In genomic region chr10:103157246-103157645, GRCh38 we compare ENCODE assay signal across 24 cellular contexts.
"Had no signal": no experiment of that assay in that cellular context is flagged by ENCODE, and none has a peak within 500 bp of the region (broad histone marks: within the 10 kb centered on the region; RNA-seq: fewer than 3 reads in every experiment).

No MANE protein-coding gene starts in this region.

- ATAC-seq: activated CD8-positive, alpha-beta T cell treated with anti-CD3 and anti-CD28 coated beads for 36 hours; activated naive CD4-positive, alpha-beta T cell treated with anti-CD3 and anti-CD28 coated beads, Interleukin-2, amount 50 U/mL, for 72 hours; esophagus mucosa; heart right ventricle had no signal

- H3K4me3 ChIP-seq: coronary artery, dorsolateral prefrontal cortex, heart right ventricle had no signal

- DNase-seq: activated CD4-positive, alpha-beta T cell treated with anti-CD3 and anti-CD28 coated beads for 1 hour; activated CD4-positive, alpha-beta T cell treated with anti-CD3 and anti-CD28 coated beads for 4 hours; activated CD4-positive, alpha-beta T cell treated with anti-CD3 and anti-CD28 coated beads, Interleukin-2, amount 10 ng/mL, durations not matched to agents 7 days and 5 days; activated CD4-positive, alpha-beta T cell treated with anti-CD3 and anti-CD28 coated beads, Interleukin-2, amount 50 U/mL, for 4 hours; activated CD8-positive, alpha-beta memory T cell treated with anti-CD3 and anti-CD28 coated beads for 24 hours; activated CD8-positive, alpha-beta T cell treated with anti-CD3 and anti-CD28 coated beads for 36 hours; activated gamma-delta T cell; activated naive CD4-positive, alpha-beta T cell; activated naive CD4-positive, alpha-beta T cell treated with anti-CD3 and anti-CD28 coated beads, Interleukin-2, amount 10 ng/mL, durations not matched to agents 7 days and 5 days; activated naive CD8-positive, alpha-beta T cell treated with anti-CD3 and anti-CD28 coated beads, Interleukin-2, amount 10 ng/mL, durations not matched to agents 7 days and 5 days; activated T-cell treated with anti-CD3 and anti-CD28 coated beads, Interleukin-2, amount 50 U/mL, for 48 hours; anterior cingulate cortex; brain microvascular endothelial cell; dorsolateral prefrontal cortex; effector memory CD4-positive, alpha-beta T cell; endodermal cell; foreskin fibroblast; heart right ventricle; T-helper 2 cell had no signal

- H3K27ac Mint-ChIP-seq: activated CD4-positive, alpha-beta T cell treated with anti-CD3 and anti-CD28 coated beads, Interleukin-2, amount 10 ng/mL, durations not matched to agents 7 days and 5 days; activated CD8-positive, alpha-beta T cell treated with anti-CD3 and anti-CD28 coated beads for 36 hours; activated naive CD4-positive, alpha-beta T cell treated with anti-CD3 and anti-CD28 coated beads, Interleukin-2, amount 10 ng/mL, durations not matched to agents 7 days and 5 days; activated naive CD4-positive, alpha-beta T cell treated with anti-CD3 and anti-CD28 coated beads, Interleukin-2, amount 50 U/mL, for 72 hours; activated naive CD8-positive, alpha-beta T cell treated with anti-CD3 and anti-CD28 coated beads, Interleukin-2, amount 10 ng/mL, durations not matched to agents 7 days and 5 days; dendritic cell treated with granulocyte-macrophage colony-stimulating factor and Interleukin-4, amounts not matched to agents 40 ng/mL and 50 ng/mL, for 4 days; endodermal cell had no signal

- H3K9me3 Mint-ChIP-seq: activated CD4-positive, alpha-beta T cell treated with anti-CD3 and anti-CD28 coated beads, Interleukin-2, amount 10 ng/mL, durations not matched to agents 7 days and 5 days; activated CD8-positive, alpha-beta T cell treated with anti-CD3 and anti-CD28 coated beads for 36 hours; activated naive CD4-positive, alpha-beta T cell treated with anti-CD3 and anti-CD28 coated beads, Interleukin-2, amount 10 ng/mL, durations not matched to agents 7 days and 5 days; activated naive CD4-positive, alpha-beta T cell treated with anti-CD3 and anti-CD28 coated beads, Interleukin-2, amount 50 U/mL, for 72 hours; activated naive CD8-positive, alpha-beta T cell treated with anti-CD3 and anti-CD28 coated beads, Interleukin-2, amount 10 ng/mL, durations not matched to agents 7 days and 5 days; central memory CD8-positive, alpha-beta T cell; dendritic cell treated with granulocyte-macrophage colony-stimulating factor and Interleukin-4, amounts not matched to agents 40 ng/mL and 50 ng/mL, for 4 days had no signal

- H3K4me1 Mint-ChIP-seq: activated naive CD4-positive, alpha-beta T cell treated with anti-CD3 and anti-CD28 coated beads, Interleukin-2, amount 10 ng/mL, durations not matched to agents 7 days and 5 days had no signal

- H3K4me3 Mint-ChIP-seq: activated CD4-positive, alpha-beta T cell treated with anti-CD3 and anti-CD28 coated beads, Interleukin-2, amount 10 ng/mL, durations not matched to agents 7 days and 5 days; activated CD8-positive, alpha-beta T cell treated with anti-CD3 and anti-CD28 coated beads for 36 hours; activated naive CD4-positive, alpha-beta T cell treated with anti-CD3 and anti-CD28 coated beads, Interleukin-2, amount 10 ng/mL, durations not matched to agents 7 days and 5 days; activated naive CD8-positive, alpha-beta T cell treated with anti-CD3 and anti-CD28 coated beads, Interleukin-2, amount 10 ng/mL, durations not matched to agents 7 days and 5 days; central memory CD8-positive, alpha-beta T cell; dendritic cell treated with granulocyte-macrophage colony-stimulating factor and Interleukin-4, amounts not matched to agents 40 ng/mL and 50 ng/mL, for 4 days; endodermal cell had no signal

- H3K27me3 Mint-ChIP-seq: activated CD4-positive, alpha-beta T cell treated with anti-CD3 and anti-CD28 coated beads, Interleukin-2, amount 10 ng/mL, durations not matched to agents 7 days and 5 days; activated CD8-positive, alpha-beta T cell treated with anti-CD3 and anti-CD28 coated beads for 36 hours; activated naive CD4-positive, alpha-beta T cell treated with anti-CD3 and anti-CD28 coated beads, Interleukin-2, amount 10 ng/mL, durations not matched to agents 7 days and 5 days; activated naive CD8-positive, alpha-beta T cell treated with anti-CD3 and anti-CD28 coated beads, Interleukin-2, amount 10 ng/mL, durations not matched to agents 7 days and 5 days; central memory CD8-positive, alpha-beta T cell; dendritic cell treated with granulocyte-macrophage colony-stimulating factor and Interleukin-4, amounts not matched to agents 40 ng/mL and 50 ng/mL, for 4 days had no signal
